In genomic region chr17:74467221-74467951, GRCh38 we compare ENCODE assay signal across 9 cellular contexts. TPM values are rescaled to one million over a fixed set of nuclear protein-coding genes. Genes with fewer than 3 reads are reported as not detected.
DNase-seq lines count a peak whose midpoint lies in the region; ATAC-seq, FAIRE-seq and TF ChIP-seq lines count a peak whose summit lies in the region.
"Had no signal": no experiment of that assay in that cellular context is flagged by ENCODE, and none has a peak within 500 bp of the region (broad histone marks: within the 10 kb centered on the region; RNA-seq: fewer than 3 reads in every experiment).

No MANE protein-coding gene starts in this region.

- no peaks in the 10 kb centered on the region for H3K36me3 Mint-ChIP-seq in GM23338 (ENCODE audit: low read depth)
- H3K36me3 Mint-ChIP-seq in type B pancreatic cell: no peaks in the 10 kb centered on the region

- no peak overlapping the region for H3K9ac ChIP-seq in kidney (ENCODE audit: low read length in 2 of 2)

- peaks cover 39% of the 10 kb centered on the region for H3K27me3 ChIP-seq in GM23338 (ENCODE audit: insufficient read depth)

- H3K27ac ChIP-seq in GM23338 (ENCODE audit: low read depth) (no peak overlapping the region), kidney (ENCODE audit: low read depth in 2 of 2, low read length in 2 of 2) (no peak overlapping the region)

- peaks cover 16% of the 10 kb centered on the region for H3K27me3 Mint-ChIP-seq in GM23338 (ENCODE audit: insufficient read depth, low read depth, poor library complexity)
- H3K27me3 Mint-ChIP-seq in type B pancreatic cell: peaks cover 13% of the 10 kb centered on the region

- peak overlapping the region; percentile 76 for H3K4me3 ChIP-seq in GM23338
- no peak overlapping the region for H3K4me3 ChIP-seq in kidney (ENCODE audit: low read length in 2 of 2)

- H3K4me3 Mint-ChIP-seq in GM23338: peak overlapping the region; percentile 62
- H3K4me3 Mint-ChIP-seq in type B pancreatic cell: no peak overlapping the region

- no peaks in the 10 kb centered on the region for H3K9me3 ChIP-seq in kidney (ENCODE audit: control insufficient read depth in 1 of 2, low read length in 2 of 2)

- no peaks in the 10 kb centered on the region for H3K9me2 ChIP-seq in GM23338 (ENCODE audit: insufficient read depth)

- H3K79me2 ChIP-seq in GM23338 (replicated peaks; ENCODE audit: insufficient read depth): no peaks in the 10 kb centered on the region

- H3K36me3 ChIP-seq in GM23338 (ENCODE audit: insufficient read depth): no peaks in the 10 kb centered on the region
- no peaks in the 10 kb centered on the region for H3K36me3 ChIP-seq in kidney (ENCODE audit: control insufficient read depth in 1 of 2, insufficient read depth in 2 of 2, low read length in 2 of 2)

- H3K4me1 Mint-ChIP-seq in GM23338 (peaks cover 5% of the 10 kb centered on the region; the same call in 2 of the 3 replicates), type B pancreatic cell (ENCODE audit: unreplicated experiment) (peaks cover 5% of the 10 kb centered on the region)

- H3K9me3 Mint-ChIP-seq in GM23338: no peaks in the 10 kb centered on the region
- no peaks in the 10 kb centered on the region for H3K9me3 Mint-ChIP-seq in type B pancreatic cell

- no peaks in the 10 kb centered on the region for H4K20me1 ChIP-seq in GM23338 (replicated peaks; ENCODE audit: insufficient read depth)

- H2AFZ ChIP-seq in GM23338: peak overlapping the region; percentile 94

- H3K4me1 ChIP-seq in GM23338 (ENCODE audit: insufficient read depth): peaks cover 7% of the 10 kb centered on the region; the same call in 1 of the 2 replicates
- H3K4me1 ChIP-seq in kidney (ENCODE audit: control insufficient read depth in 1 of 2, insufficient read depth in 1 of 2, low read depth in 1 of 2, low read length in 2 of 2): peaks cover 0 to 2% of the 10 kb centered on the region in 2 donors

- no peak for FAIRE-seq in kidney (lab: Jason Lieb, UNC)
- FAIRE-seq: endometrium had no signal

- H3K27ac Mint-ChIP-seq in GM23338 (no peak overlapping the region), type B pancreatic cell (no peak overlapping the region)

- no peak for TF ChIP-seq CTCF in GM23338 (conservative IDR thresholded peaks at IDR 0.05; ENCODE audit: low read depth in 2 of 2)
- TF ChIP-seq CTCF in kidney (IDR thresholded peaks at IDR 0.05; ENCODE audit: borderline replicate concordance, extremely low read depth, insufficient read depth): no peak
- no peak for TF ChIP-seq CTCF in type B pancreatic cell (conservative IDR thresholded peaks at IDR 0.05)

- peak overlapping the region; percentile 94 for H3K4me2 ChIP-seq in GM23338

- DNase-seq in GM23338 (ENCODE audit: low spot score) (peak; percentile 54), NOMO-1 treated with DMSO at 0.1 percent for 48 hours (lab: John Stamatoyannopoulos, UW; ENCODE audit: unreplicated experiment) (peak; percentile 62), kidney (peak; percentile 68), type B pancreatic cell (ENCODE audit: extremely low spot score, unreplicated experiment) (no peak), activated gamma-delta T cell (lab: John Stamatoyannopoulos, UW) (no peak), GF-D8 (lab: John Stamatoyannopoulos, UW) (no peak), NCI-H2107 (lab: John Stamatoyannopoulos, UW) (no peak)

- H3F3A ChIP-seq in GM23338 (replicated peaks; ENCODE audit: low read depth): peaks cover 11% of the 10 kb centered on the region; the same call in 1 of the 2 replicates

- ATAC-seq in GM18861 (IDR thresholded peaks at IDR 0.05; ENCODE audit: unreplicated experiment) (peak; percentile 64), GM23338 (peak; percentile 78)

- intact Hi-C loops in kidney (cut with DNase I): no loop called here

TF ChIP-seq in GM23338, 12 proteins besides CTCF, POLR2A, EP300 and RAD21:
- TF ChIP-seq EZH2 (IDR thresholded peaks at IDR 0.05; ENCODE audit: low read depth, unreplicated experiment) (peak; percentile 40), STAT1 (IDR thresholded peaks at IDR 0.05; ENCODE audit: unreplicated experiment) (no peak)
TF ChIP-seq in GM23338: peak in this region for 1.

RNA-seq across cellular contexts. Expression of gene CD300A, which starts 1.0 kb away (rescaled TPM):
- 0.45 and 0.70 TPM in 2 replicates for total RNA-seq in GM23338 (2014; rRNA removed; shearing (Covaris generic))
- polyA plus RNA-seq in GM23338 (2016; fragmentation: Nextera tagmentation; extraction: Ambion mirVana): 0.37 and 0.54 TPM in 2 replicates
- 8.2 TPM for total RNA-seq in kidney
- 3.1 TPM for polyA plus RNA-seq in kidney (ENCODE audit: insufficient read depth, low read depth, low replicate concordance)
- 0.43 TPM in 1 of 2 replicates, not detected in the other for total RNA-seq in type B pancreatic cell (ENCODE audit: low replicate concordance)

RNA-seq across cellular contexts. Expression of gene GPRC5C, which starts 35.5 kb away (rescaled TPM):
- 20.7 and 22.4 TPM in 2 replicates for total RNA-seq in GM23338 (2014; rRNA removed; shearing (Covaris generic))
- polyA plus RNA-seq in GM23338 (2016; fragmentation: Nextera tagmentation; extraction: Ambion mirVana): 8.9 and 9.0 TPM in 2 replicates
- 358 TPM for total RNA-seq in kidney
- 242 TPM for polyA plus RNA-seq in kidney (ENCODE audit: insufficient read depth, low read depth, low replicate concordance)
- 52.0 and 64.3 TPM in 2 replicates for total RNA-seq in type B pancreatic cell (ENCODE audit: low replicate concordance)

Comparison
In these comparisons a context has a peak if more than half of its experiments do, and no peak if none do; other contexts are left out.
1. DNase-seq: peak in GM23338 (single experiment), NOMO-1 treated with DMSO at 0.1 percent for 48 hours (single experiment) and kidney (single experiment); none in type B pancreatic cell (single experiment), activated gamma-delta T cell (single experiment), GF-D8 (single experiment) and NCI-H2107 (single experiment).